ENCODE assay signal across 9 cellular contexts in the genomic region with DNA sequence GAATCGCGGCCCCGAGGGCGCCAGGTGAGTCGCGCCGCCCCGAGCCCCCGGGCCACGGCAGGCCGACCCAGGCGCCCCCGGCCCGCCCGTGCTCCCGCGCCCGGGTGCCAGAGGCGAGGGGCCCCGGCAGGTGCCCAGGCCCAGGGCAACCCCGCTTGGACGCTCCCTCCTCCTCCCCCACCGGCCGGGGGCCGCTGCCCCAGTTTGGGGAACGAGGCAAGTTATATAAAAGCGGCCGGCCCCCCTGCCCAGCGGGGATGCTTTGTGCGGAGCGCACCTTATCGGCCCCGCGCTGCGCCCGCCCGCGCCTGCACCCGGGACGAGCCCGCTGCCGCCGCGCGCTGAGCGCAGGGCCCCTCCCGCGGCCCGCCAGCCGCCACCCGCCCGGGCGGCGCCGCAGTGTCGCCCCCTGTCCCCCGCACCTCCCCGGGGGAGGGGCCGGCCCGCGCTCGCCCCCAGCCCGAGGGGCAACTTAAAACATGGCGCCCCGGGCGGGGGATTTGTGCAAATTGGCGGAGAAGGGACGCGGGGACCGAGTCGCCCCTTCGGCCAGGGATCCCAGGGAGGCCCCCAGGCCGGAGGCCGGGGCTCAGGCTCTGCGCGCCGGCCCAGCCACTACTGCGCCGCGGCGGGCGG. TPM values are rescaled to one million over a fixed set of nuclear protein-coding genes. Genes with fewer than 3 reads are reported as not detected.
A peak's percentile ranks its signal among the peaks of the same experiment; 100 is the strongest.
DNase-seq lines count a peak whose midpoint lies in the region; ATAC-seq, FAIRE-seq and TF ChIP-seq lines count a peak whose summit lies in the region.
"Had no signal": no experiment of that assay in that cellular context is flagged by ENCODE, and none has a peak within 500 bp of the region (broad histone marks: within the 10 kb centered on the region; RNA-seq: fewer than 3 reads in every experiment).

No MANE protein-coding gene starts in this region.

- H3K27me3 ChIP-seq in HepG2 (ENCODE audit: control insufficient read depth in 1 of 2, insufficient read depth in 2 of 2, low read length in 2 of 2), result peaks cover 0 to 12% of the 10 kb centered on the region in 2 experiments; a peak in 3 of 5 replicates
- peaks cover 24% of the 10 kb centered on the region for H3K27me3 ChIP-seq in thymus (ENCODE audit: control insufficient read depth, insufficient read depth)

- TF ChIP-seq RAD21 in HepG2 (CRISPR knock-in tag; IDR thresholded peaks at IDR 0.05), result no peak

- in situ Hi-C loops in HepG2 (cut with HindIII; ENCODE audit: extremely low pct_ligation_motif_present, low pct_unique_long_range_greater_than_20kb), result no loop called here

- peak overlapping the region; percentile 23; the same call in 1 of the 2 replicates for H3K4me2 ChIP-seq in HepG2 (ENCODE audit: low read depth, low read length)

- no peak for TF ChIP-seq EP300 in HepG2 (IDR thresholded peaks at IDR 0.05; ENCODE audit: low read depth in 2 of 2, low read length in 2 of 2)
- no peak for TF ChIP-seq EP300 in HepG2 (CRISPR knock-in tag; IDR thresholded peaks at IDR 0.05; ENCODE audit: borderline replicate concordance)

- POLR2A ChIA-PET in HepG2 (lab: Yijun Ruan, JAX), result no interaction called here

- no peak for TF ChIP-seq CTCF in HepG2 (CRISPR knock-in tag; IDR thresholded peaks at IDR 0.05)

- CTCF ChIA-PET in HepG2 (lab: Yijun Ruan, JAX; ENCODE audit: low intra/inter-chr PET ratio, low total read pairs), result no interaction called here

- no peak overlapping the region for H3K9ac ChIP-seq in HepG2 (ENCODE audit: insufficient read depth, low read depth, low read length)

- H3K9me3 ChIP-seq in HepG2 (ENCODE audit: low read length), result no peaks in the 10 kb centered on the region
- H3K9me3 ChIP-seq in thymus (ENCODE audit: control insufficient read depth), result no peaks in the 10 kb centered on the region

- BruUV-seq in HepG2 (replicated peaks; lab: Mats Ljungman, UMichigan), result no TSS peak

- DNase-seq in NCI-H748 (lab: John Stamatoyannopoulos, UW; ENCODE audit: unreplicated experiment) (peak; percentile 40), NCI-H748 treated with DMSO at 0.1 percent for 48 hours (lab: John Stamatoyannopoulos, UW) (no peak), HepG2 (ENCODE audit: low spot score) (no peak), HPDE6-E6E7 (ENCODE audit: extremely low spot score) (no peak)

- H2AFZ ChIP-seq in HepG2 (ENCODE audit: low read length), result no peak overlapping the region

- H4K20me1 ChIP-seq in HepG2 (ENCODE audit: insufficient read depth, low read length), result no peaks in the 10 kb centered on the region

- intact Hi-C loops in HepG2 (cut with micrococcal nuclease; ENCODE audit: unreplicated experiment), result no loop called here

- H3K4me1 ChIP-seq in HepG2 (ENCODE audit: insufficient read depth, low read length) (no peaks in the 10 kb centered on the region), thymus (ENCODE audit: control insufficient read depth, insufficient read depth, low read length) (no peaks in the 10 kb centered on the region)

- FAIRE-seq in HepG2 (lab: Jason Lieb, UNC), result no peak
- FAIRE-seq: colon had no signal

- H3K79me2 ChIP-seq in HepG2 (ENCODE audit: insufficient read depth, low read length), result no peaks in the 10 kb centered on the region

- H3K36me3 ChIP-seq in HepG2 (replicated peaks in 1 of 2; ENCODE audit: control insufficient read depth in 1 of 2, insufficient read depth in 2 of 2, low read length in 2 of 2), result no peaks in the 10 kb centered on the region
- H3K36me3 ChIP-seq in thymus (ENCODE audit: control insufficient read depth, insufficient read depth), result no peaks in the 10 kb centered on the region

- WGBS in HepG2 (ENCODE audit: low lambda C conversion rate), result 67% methylated on average over 27 of the region's 82 CpGs
- WGBS in thymus, result under 1% methylated on average over 82 of the region's 82 CpGs

- ATAC-seq in HepG2, result peak; percentile 35; the same call in 1 of the 3 replicates
- ATAC-seq in HG02763 (IDR thresholded peaks at IDR 0.05; ENCODE audit: unreplicated experiment), result no peak
- no peak for ATAC-seq in GM18511 (IDR thresholded peaks at IDR 0.05; ENCODE audit: unreplicated experiment)

- H3K4me3 ChIP-seq in HepG2 (replicated peaks in 1 of 3; ENCODE audit: insufficient read depth in 1 of 3, low read depth in 2 of 3, low read length in 3 of 3), result peak overlapping the region in 1 of 3 experiments; percentile 1; a peak in 1 of 6 replicates
- peak overlapping the region; percentile 44 for H3K4me3 ChIP-seq in thymus (ENCODE audit: low read length)

- H3K27ac ChIP-seq in cingulate gyrus (ENCODE audit: low read depth, low read length), result peak overlapping the region; percentile 4
- no peak overlapping the region for H3K27ac ChIP-seq in HepG2 (ENCODE audit: extremely low read length, insufficient read depth, low read length)
- H3K27ac ChIP-seq in thymus (ENCODE audit: low read depth), result peak overlapping the region; percentile 67

- no peak for TF ChIP-seq POLR2A in HepG2 (IDR thresholded peaks at IDR 0.05; ENCODE audit: insufficient read depth in 1 of 2, low read depth in 2 of 2, low read length in 2 of 2)

TF ChIP-seq in HepG2, 621 proteins besides CTCF, POLR2A, EP300 and RAD21:
- TF ChIP-seq ZNF3 (CRISPR knock-in tag; IDR thresholded peaks at IDR 0.05) (no peak), ZNF766 (CRISPR knock-in tag; IDR thresholded peaks at IDR 0.05; ENCODE audit: borderline replicate concordance) (no peak), KDM6A (CRISPR knock-in tag; IDR thresholded peaks at IDR 0.05; ENCODE audit: low read depth) (no peak), KDM1A (CRISPR knock-in tag; IDR thresholded peaks at IDR 0.05) (no peak), ZBTB38 (CRISPR knock-in tag; IDR thresholded peaks at IDR 0.05) (no peak)

RNA-seq across cellular contexts. Expression of a gene that starts 0.6 kb away (rescaled TPM):
- not detected in 2 replicates for total RNA-seq in HepG2 (2016; rRNA removed; fragmentation: Illumina TruSeq; extraction: Trizol)
- not detected in 2 replicates for total RNA-seq in HepG2 (2016; cell fraction: cytosol; rRNA removed; fragmentation: Illumina TruSeq; extraction: Trizol; ENCODE audit: low read depth)
- total RNA-seq in HepG2 (2016; cell fraction: insoluble cytoplasmic fraction; rRNA removed; fragmentation: Illumina TruSeq; extraction: Trizol), result not detected in 2 replicates
- total RNA-seq in HepG2 (2016; cell fraction: membrane; rRNA removed; fragmentation: Illumina TruSeq; extraction: Trizol), result not detected in 2 replicates
- total RNA-seq in HepG2 (2016; cell fraction: nucleus; rRNA removed; fragmentation: Illumina TruSeq; extraction: Trizol), result not detected in 2 replicates
- polyA plus RNA-seq in HepG2 (2011; rRNA removed), result not detected in 2 replicates
- not detected in 2 replicates for polyA plus RNA-seq in HepG2 (2011; cell fraction: cytosol; rRNA removed)
- polyA plus RNA-seq in HepG2 (2011; cell fraction: nucleus; rRNA removed), result not detected in 2 replicates
- polyA plus RNA-seq in HepG2 (2012), result not detected in 2 replicates
- not detected in 2 replicates for polyA plus RNA-seq in HepG2 (2016; cell fraction: cytosol; fragmentation: Illumina TruSeq; extraction: Trizol; ENCODE audit: low read depth)
- not detected in 2 replicates for polyA plus RNA-seq in HepG2 (2016; cell fraction: insoluble cytoplasmic fraction; fragmentation: Illumina TruSeq; extraction: Trizol; ENCODE audit: low read depth)
- polyA plus RNA-seq in HepG2 (2016; cell fraction: membrane; fragmentation: Illumina TruSeq; extraction: Trizol; ENCODE audit: low read depth), result 0.13 TPM in 1 of 2 replicates, not detected in the other
- polyA plus RNA-seq in HepG2 (2016; cell fraction: nucleus; fragmentation: Illumina TruSeq; extraction: Trizol; ENCODE audit: insufficient read depth, low read depth), result not detected in 2 replicates
- 0.80 TPM in 1 of 2 replicates, not detected in the other for polyA minus RNA-seq in HepG2 (2011; rRNA and poly(A)+ RNA removed; ENCODE audit: low replicate concordance)
- not detected in 2 replicates for polyA minus RNA-seq in HepG2 (2011; cell fraction: cytosol; rRNA and poly(A)+ RNA removed)
- not detected in 2 replicates for polyA minus RNA-seq in HepG2 (2011; cell fraction: nucleus; rRNA and poly(A)+ RNA removed)
- 31.9 TPM for polyA plus RNA-seq in thymus

Comparison
In these comparisons a context has a peak if more than half of its experiments do, and no peak if none do; other contexts are left out.
1. RNA of a gene that starts 0.6 kb away (polyA plus RNA-seq): 31.9 TPM in thymus (single experiment); 0.13 TPM in HepG2; every median in the first group is over 10 times any median in the second.